ENCODE assay signal across 8 cellular contexts in genomic region chr13:102401755-102402154, GRCh38. TPM values are rescaled to one million over a fixed set of nuclear protein-coding genes. Genes with fewer than 3 reads are reported as not detected.
DNase-seq lines count a peak whose midpoint lies in the region; ATAC-seq lines count a peak whose summit lies in the region.

Gene FGF14 (minus strand): TSS chr13:102402048.

- H3K27ac ChIP-seq in HUES6 (ENCODE audit: low read depth, low read length) = no peak within 1 kb of the TSS
- no peak within 1 kb of the TSS for H3K27ac ChIP-seq in skeletal muscle tissue (ENCODE audit: low read depth, low read length)

- no peak for ATAC-seq in activated naive CD8-positive, alpha-beta T cell treated with anti-CD3 and anti-CD28 coated beads, Interleukin-2, amount 50 U/mL, for 24 hours
- ATAC-seq in HG02571 (IDR thresholded peaks at IDR 0.05; ENCODE audit: unreplicated experiment) (no peak), GM21526 (IDR thresholded peaks at IDR 0.05; ENCODE audit: low FRiP score, unreplicated experiment) (no peak)

- no peaks in the 10 kb centered on the region for H3K9me3 Mint-ChIP-seq in activated naive CD8-positive, alpha-beta T cell treated with anti-CD3 and anti-CD28 coated beads, Interleukin-2, amount 50 U/mL, for 24 hours

- peaks cover 49% of the 10 kb centered on the region for H3K27me3 ChIP-seq in HUES6 (ENCODE audit: control insufficient read depth, insufficient read depth, low read length)
- peaks cover 46% of the 10 kb centered on the region for H3K27me3 ChIP-seq in iPS-15b (ENCODE audit: control insufficient read depth, insufficient read depth, low read length)
- H3K27me3 ChIP-seq in skeletal muscle tissue (ENCODE audit: control insufficient read depth in 3 of 3, insufficient read depth in 3 of 3, low read length in 3 of 3) = peaks cover 15 to 24% (median 23%) of the 10 kb centered on the region in 3 donors

- H3K36me3 Mint-ChIP-seq in activated naive CD8-positive, alpha-beta T cell treated with anti-CD3 and anti-CD28 coated beads, Interleukin-2, amount 50 U/mL, for 24 hours (ENCODE audit: low read depth) = no peaks in the 10 kb centered on the region

- H3K36me3 ChIP-seq in HUES6 (ENCODE audit: control insufficient read depth, insufficient read depth, low read length) (no peaks in the 10 kb centered on the region), iPS-15b (ENCODE audit: control insufficient read depth, insufficient read depth, low read length) (no peaks in the 10 kb centered on the region), skeletal muscle tissue (ENCODE audit: control insufficient read depth in 3 of 3, insufficient read depth in 3 of 3, low read length in 3 of 3) (no peaks in the 10 kb centered on the region)

- H3K9me3 ChIP-seq in HUES6 (ENCODE audit: control insufficient read depth, insufficient read depth, low read depth, low read length) (no peaks in the 10 kb centered on the region), iPS-15b (ENCODE audit: control insufficient read depth, insufficient read depth, low read length) (no peaks in the 10 kb centered on the region), skeletal muscle tissue (ENCODE audit: control insufficient read depth in 3 of 3, low read length in 3 of 3) (no peaks in the 10 kb centered on the region)

- H3K4me3 ChIP-seq in HUES6 (ENCODE audit: low read depth, low read length) (peak within 1 kb of the TSS; percentile 82), iPS-15b (ENCODE audit: low read depth, low read length) (peak within 1 kb of the TSS; percentile 50), skeletal muscle tissue (ENCODE audit: low read length in 3 of 3) (peak within 1 kb of the TSS; percentile 58 to 68 (median 67))

- H3K27ac Mint-ChIP-seq in activated naive CD8-positive, alpha-beta T cell treated with anti-CD3 and anti-CD28 coated beads, Interleukin-2, amount 50 U/mL, for 24 hours = no peak within 1 kb of the TSS

- peaks cover 25% of the 10 kb centered on the region for H3K4me1 Mint-ChIP-seq in activated naive CD8-positive, alpha-beta T cell treated with anti-CD3 and anti-CD28 coated beads, Interleukin-2, amount 50 U/mL, for 24 hours

- peaks cover 66% of the 10 kb centered on the region for H3K27me3 Mint-ChIP-seq in activated naive CD8-positive, alpha-beta T cell treated with anti-CD3 and anti-CD28 coated beads, Interleukin-2, amount 50 U/mL, for 24 hours

- peaks cover 9% of the 10 kb centered on the region for H3K4me1 ChIP-seq in HUES6 (ENCODE audit: control insufficient read depth, insufficient read depth, low read length)
- H3K4me1 ChIP-seq in iPS-15b (ENCODE audit: control insufficient read depth, insufficient read depth, low read length) = peaks cover 5% of the 10 kb centered on the region
- peaks cover 0 to 22% (median 7%) of the 10 kb centered on the region in 3 donors for H3K4me1 ChIP-seq in skeletal muscle tissue (ENCODE audit: control insufficient read depth in 3 of 3, insufficient read depth in 3 of 3, low read length in 3 of 3)

- DNase-seq in activated naive CD8-positive, alpha-beta T cell treated with anti-CD3 and anti-CD28 coated beads, Interleukin-2, amount 50 U/mL, for 24 hours = no peak
- DNase-seq in cortex of kidney (lab: John Stamatoyannopoulos, UW) = no peak
- no peak for DNase-seq in hypothalamus (lab: John Stamatoyannopoulos, UW)

- H3K4me3 Mint-ChIP-seq in activated naive CD8-positive, alpha-beta T cell treated with anti-CD3 and anti-CD28 coated beads, Interleukin-2, amount 50 U/mL, for 24 hours = peak within 1 kb of the TSS; percentile 55

- peak within 1 kb of the TSS; percentile 1 for H3K9ac ChIP-seq in HUES6 (ENCODE audit: low read length)
- no peak within 1 kb of the TSS for H3K9ac ChIP-seq in iPS-15b (ENCODE audit: low read depth, low read length)
- H3K9ac ChIP-seq in skeletal muscle tissue (ENCODE audit: low read depth in 1 of 3, low read length in 3 of 3) = no peak within 1 kb of the TSS

RNA-seq across cellular contexts. Expression of gene FGF14, which starts in this region (rescaled TPM):
- total RNA-seq in skeletal muscle tissue = 0.52 TPM
